ENCODE assay signal across 8 cellular contexts in the genomic region with DNA sequence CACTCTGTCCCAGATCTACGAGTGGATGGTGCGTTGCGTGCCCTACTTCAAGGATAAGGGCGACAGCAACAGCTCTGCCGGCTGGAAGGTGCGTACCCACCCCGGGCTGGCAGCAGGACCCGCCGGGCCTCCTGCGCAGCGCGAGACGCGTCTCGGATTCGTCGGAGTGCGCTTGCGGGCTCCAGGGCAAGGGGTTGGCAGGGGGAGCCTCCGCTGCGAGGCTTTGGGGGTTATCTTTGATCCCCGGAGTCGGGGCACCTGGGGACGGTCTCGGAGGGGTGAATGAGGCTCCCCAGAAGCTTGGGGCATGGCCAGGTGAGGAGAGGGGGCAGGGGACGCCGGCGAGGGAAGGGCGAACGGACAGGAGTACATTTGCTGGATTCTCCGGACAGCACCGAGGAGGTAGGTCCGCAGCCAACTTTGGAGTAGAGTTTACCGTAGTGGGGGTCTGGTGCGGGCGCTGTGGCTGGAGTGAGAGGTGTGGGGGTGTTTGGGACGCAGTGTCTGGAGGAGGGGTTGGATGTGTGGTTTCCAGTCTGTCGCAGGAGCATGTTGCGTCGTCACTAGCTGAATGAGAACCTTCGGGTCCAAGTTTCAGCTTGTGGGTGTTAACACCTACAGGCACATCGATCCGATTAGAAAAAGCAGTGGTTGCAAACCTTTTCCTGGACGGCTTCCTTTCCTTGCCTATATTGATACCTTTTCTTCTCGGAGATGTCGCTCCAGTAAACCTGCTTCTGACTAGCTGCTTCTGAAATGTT. TPM values are rescaled to one million over a fixed set of nuclear protein-coding genes. Genes with fewer than 3 reads are reported as not detected.
DNase-seq lines count a peak whose midpoint lies in the region; ATAC-seq and TF ChIP-seq lines count a peak whose summit lies in the region.

No MANE protein-coding gene starts in this region.

- H3K4me1 Mint-ChIP-seq in activated B cell treated with CpG ODN at 0.5 μM for 24 hours, result peaks cover 56% of the 10 kb centered on the region

- H3K36me3 ChIP-seq in prostate gland, result no peaks in the 10 kb centered on the region

- CTCF ChIA-PET in activated B cell treated with CpG ODN at 0.5 μM for 24 hours (lab: Charles Lee), result interaction anchor here (1.8 kb wide), 1 partner anchor 511 kb away, joined by 6 read pairs; no protein-coding TSS in a partner anchor

- peak overlapping the region; percentile 74 for H3K4me3 Mint-ChIP-seq in activated B cell treated with CpG ODN at 0.5 μM for 24 hours

- H3K27ac ChIP-seq in prostate gland, result peak overlapping the region; percentile 99 to 100

- no peaks in the 10 kb centered on the region for H3K27me3 ChIP-seq in prostate gland (replicated peaks; ENCODE audit: insufficient read depth)

- no peak for TF ChIP-seq CTCF in activated B cell treated with CpG ODN at 0.5 μM for 24 hours (IDR thresholded peaks at IDR 0.05)
- no peak for TF ChIP-seq CTCF in prostate gland (IDR thresholded peaks at IDR 0.05)

- DNase-seq in activated gamma-delta T cell (lab: John Stamatoyannopoulos, UW) (peak; percentile 15), activated gamma-delta T cell treated with Interleukin-2 at 50 U/mL for 16 hours (no peak), activated B cell treated with CpG ODN at 0.5 μM for 24 hours (peak; percentile 26), head of caudate nucleus (peak in 36 of 42 donors; percentile 9 to 61 (median 36)), prostate gland (ENCODE audit: low spot score) (peak; percentile 11), dedifferentiated amniotic fluid mesenchymal stem cell (ENCODE audit: extremely low spot score) (no peak)
- DNase-seq in activated CD4-positive, CD25-positive, alpha-beta regulatory T cell (lab: John Stamatoyannopoulos, UW), result no peak
- no peak for DNase-seq in activated CD4-positive, alpha-beta T cell treated with anti-CD3 and anti-CD28 coated beads for 4 hours

- no peak overlapping the region for H3K27ac Mint-ChIP-seq in activated B cell treated with CpG ODN at 0.5 μM for 24 hours

- H3K27me3 Mint-ChIP-seq in activated B cell treated with CpG ODN at 0.5 μM for 24 hours, result no peaks in the 10 kb centered on the region

- no peaks in the 10 kb centered on the region for H3K4me1 ChIP-seq in prostate gland (replicated peaks)

- H3K36me3 Mint-ChIP-seq in activated B cell treated with CpG ODN at 0.5 μM for 24 hours (ENCODE audit: low read depth), result peaks cover 5% of the 10 kb centered on the region

- no peaks in the 10 kb centered on the region for H3K9me3 Mint-ChIP-seq in activated B cell treated with CpG ODN at 0.5 μM for 24 hours

- POLR2A ChIA-PET in activated B cell treated with CpG ODN at 0.5 μM for 24 hours (lab: Charles Lee), result interaction anchor here (0.5 to 1.1 kb wide), 3 partner anchors 15 to 533 kb away, joined by 3 to 5 read pairs (median 3); partner anchors contain the start of gene SESN1

- no peak for TF ChIP-seq POLR2A in prostate gland (IDR thresholded peaks at IDR 0.05)

- intact Hi-C loops in activated B cell treated with CpG ODN at 0.5 μM for 24 hours (cut with micrococcal nuclease) (no loop called here), head of caudate nucleus (cut with DNase I) (loop anchor here (10.0 kb wide), 1 partner anchor 113 kb away; no protein-coding TSS in a partner anchor), prostate gland (cut with DNase I) (loop anchor here (2.0 kb wide), 1 partner anchor 27 kb away; no protein-coding TSS in a partner anchor)

- no peak for ATAC-seq in activated B cell treated with CpG ODN at 0.5 μM for 24 hours (ENCODE audit: low read depth)

- 8% methylated on average over 46 of the region's 46 CpGs for WGBS in prostate gland

- H3K4me3 ChIP-seq in prostate gland, result peak overlapping the region; percentile 97 to 98

- H3K9me3 ChIP-seq in prostate gland, result no peaks in the 10 kb centered on the region

RNA-seq across cellular contexts. Expression of gene FOXO3, which starts 1.2 kb away (rescaled TPM):
- total RNA-seq in activated B cell treated with CpG ODN at 0.5 μM for 24 hours, result 8.9 and 9.4 TPM in 2 replicates
- 100 to 1,000 TPM; 108 to 144 TPM for total RNA-seq in prostate gland

Comparison
In these comparisons a context has a peak if more than half of its experiments do, and no peak if none do; other contexts are left out.
1. DNase-seq: peak in activated gamma-delta T cell (single experiment), activated B cell treated with CpG ODN at 0.5 μM for 24 hours (single experiment), head of caudate nucleus (36 of 42) and prostate gland (single experiment); none in activated gamma-delta T cell treated with Interleukin-2 at 50 U/mL for 16 hours (single experiment), dedifferentiated amniotic fluid mesenchymal stem cell (single experiment), activated CD4-positive, CD25-positive, alpha-beta regulatory T cell (0 of 4) and activated CD4-positive, alpha-beta T cell treated with anti-CD3 and anti-CD28 coated beads for 4 hours (0 of 2).
2. RNA of gene FOXO3, which starts 1.2 kb away (total RNA-seq): 108 to 144 TPM in prostate gland; 8.9 to 9.4 TPM in activated B cell treated with CpG ODN at 0.5 μM for 24 hours; every median in the first group is over 10 times any median in the second.